ENCODE assay signal across 8 cellular contexts in genomic region chr1:25819496-25820246, GRCh38. TPM values are rescaled to one million over a fixed set of nuclear protein-coding genes. Genes with fewer than 3 reads are reported as not detected.
DNase-seq lines count a peak whose midpoint lies in the region; ATAC-seq and TF ChIP-seq lines count a peak whose summit lies in the region.

TSS of gene MTFR1L (plus strand) at chr1:25819954. CDS start at chr1:25823105, 3,151 bp downstream.

- H3K27me3 Mint-ChIP-seq in activated T-cell treated with anti-CD3 and anti-CD28 coated beads, Interleukin-2, amount 50 U/mL, for 24 hours = no peaks in the 10 kb centered on the region

- H3K4me3 Mint-ChIP-seq in activated T-cell treated with anti-CD3 and anti-CD28 coated beads, Interleukin-2, amount 50 U/mL, for 24 hours = peak within 1 kb of the TSS; percentile 84

- peaks cover 20% of the 10 kb centered on the region for H3K36me3 Mint-ChIP-seq in activated T-cell treated with anti-CD3 and anti-CD28 coated beads, Interleukin-2, amount 50 U/mL, for 24 hours (ENCODE audit: low read depth)

- ATAC-seq in GM21367 (IDR thresholded peaks at IDR 0.05; ENCODE audit: unreplicated experiment) = peak; percentile 62
- peak; percentile 89 for ATAC-seq in esophagus mucosa

- peak within 1 kb of the TSS; percentile 93 for H3K27ac Mint-ChIP-seq in activated T-cell treated with anti-CD3 and anti-CD28 coated beads, Interleukin-2, amount 50 U/mL, for 24 hours

- POLR2A ChIA-PET in PC-9 (lab: Charles Lee; ENCODE audit: unreplicated experiment) = interaction anchor here (0.6 to 1.0 kb wide), 3 partner anchors 55 to 273 kb away, joined by 3 to 5 read pairs (median 4); partner anchors contain the start of gene PAFAH2

- H4K20me1 ChIP-seq in PC-9 (ENCODE audit: insufficient read depth) = no peaks in the 10 kb centered on the region

- H3K27me3 ChIP-seq in PC-9 (ENCODE audit: insufficient read depth, low read depth) = no peaks in the 10 kb centered on the region

- H3K4me2 ChIP-seq in PC-9 = peak within 1 kb of the TSS; percentile 98

- H3K4me3 ChIP-seq in PC-9 = peak within 1 kb of the TSS; percentile 83

- H3K4me1 Mint-ChIP-seq in activated T-cell treated with anti-CD3 and anti-CD28 coated beads, Interleukin-2, amount 50 U/mL, for 24 hours (ENCODE audit: low read depth) = peaks cover 33% of the 10 kb centered on the region

- no TSS peak for BruUV-seq in PC-9 (replicated peaks; lab: Mats Ljungman, UMichigan)

- H3K36me3 ChIP-seq in PC-9 (ENCODE audit: low read depth) = no peaks in the 10 kb centered on the region

- H3K9me3 Mint-ChIP-seq in activated T-cell treated with anti-CD3 and anti-CD28 coated beads, Interleukin-2, amount 50 U/mL, for 24 hours = no peaks in the 10 kb centered on the region

- H3K9me2 ChIP-seq in PC-9 (ENCODE audit: insufficient read depth) = no peaks in the 10 kb centered on the region

- peak within 1 kb of the TSS; percentile 69 for H3K27ac ChIP-seq in PC-9

- H3K9me3 ChIP-seq in PC-9 (ENCODE audit: insufficient read depth, low read depth) = no peaks in the 10 kb centered on the region

- peaks cover 16% of the 10 kb centered on the region for H3K4me1 ChIP-seq in PC-9 (replicated peaks; ENCODE audit: insufficient read depth)

- peaks cover 27% of the 10 kb centered on the region for H3K79me2 ChIP-seq in PC-9 (ENCODE audit: low read depth)

- peak within 1 kb of the TSS; percentile 89 for H2AFZ ChIP-seq in PC-9

- CTCF ChIA-PET in PC-9 (lab: Charles Lee) = interaction anchor here (0.8 kb wide), 1 partner anchor 70 kb away, joined by 3 read pairs; no protein-coding TSS in a partner anchor

- intact Hi-C loops in PC-9 (cut with micrococcal nuclease; ENCODE audit: unreplicated experiment) = loop anchor here (1.0 to 10.0 kb wide), 4 partner anchors 73 to 575 kb away; partner anchors contain the start of genes PAFAH2, RSRP1 and STMN1

- DNase-seq in DMS 273 treated with DMSO at 0.1 percent for 48 hours (lab: John Stamatoyannopoulos, UW) = peak; percentile 27
- DNase-seq in HUDEP-2 (lab: John Stamatoyannopoulos, UW; ENCODE audit: unreplicated experiment in 76 of 76) = peak in 71 of 76 experiments; percentile 9 to 85 (median 64)
- DNase-seq in PC-9 = peak; percentile 70 to 92
- peak; percentile 95 for DNase-seq in activated T-cell treated with anti-CD3 and anti-CD28 coated beads, Interleukin-2, amount 50 U/mL, for 24 hours
- peak; percentile 81 for DNase-seq in myocyte (ENCODE audit: low read depth)
- peak; percentile 84 to 92 for DNase-seq in stimulated activated CD8-positive, alpha-beta memory T cell treated with anti-CD3 and anti-CD28 coated beads, Interleukin-7, amount 100 ng/mL, for 48 hours (ENCODE audit: extremely low read depth in 1 of 2, low read depth in 1 of 2)

- no peak for TF ChIP-seq CTCF in PC-9 (conservative IDR thresholded peaks at IDR 0.05)

- peaks cover 10% of the 10 kb centered on the region for H3F3A ChIP-seq in PC-9 (ENCODE audit: insufficient read depth, low read depth)

RNA-seq across cellular contexts. Expression of gene MTFR1L, which starts in this region (rescaled TPM):
- total RNA-seq in PC-9 (2021) (40.9 and 41.7 TPM in 2 replicates), esophagus mucosa (20.6 TPM), myocyte (81.2 and 81.6 TPM in 2 replicates)
- polyA plus RNA-seq in myocyte (2012) = 83.1 TPM

Comparison
In these comparisons a context has a peak if more than half of its experiments do, and no peak if none do; other contexts are left out.
1. Peak in every context shown above with its lines: DNase-seq, ATAC-seq, H3K4me3 ChIP-seq and H3K27ac ChIP-seq.
2. DNase-seq: peak in every context shown above with its lines; median percentile 95 in activated T-cell treated with anti-CD3 and anti-CD28 coated beads, Interleukin-2, amount 50 U/mL, for 24 hours; 88 in stimulated activated CD8-positive, alpha-beta memory T cell treated with anti-CD3 and anti-CD28 coated beads, Interleukin-7, amount 100 ng/mL, for 48 hours; 81 in PC-9; 81 in myocyte; 64 in HUDEP-2; 27 in DMS 273 treated with DMSO at 0.1 percent for 48 hours.